Comparison of ENCODE assay signal across 14 cellular contexts in the genomic region with DNA sequence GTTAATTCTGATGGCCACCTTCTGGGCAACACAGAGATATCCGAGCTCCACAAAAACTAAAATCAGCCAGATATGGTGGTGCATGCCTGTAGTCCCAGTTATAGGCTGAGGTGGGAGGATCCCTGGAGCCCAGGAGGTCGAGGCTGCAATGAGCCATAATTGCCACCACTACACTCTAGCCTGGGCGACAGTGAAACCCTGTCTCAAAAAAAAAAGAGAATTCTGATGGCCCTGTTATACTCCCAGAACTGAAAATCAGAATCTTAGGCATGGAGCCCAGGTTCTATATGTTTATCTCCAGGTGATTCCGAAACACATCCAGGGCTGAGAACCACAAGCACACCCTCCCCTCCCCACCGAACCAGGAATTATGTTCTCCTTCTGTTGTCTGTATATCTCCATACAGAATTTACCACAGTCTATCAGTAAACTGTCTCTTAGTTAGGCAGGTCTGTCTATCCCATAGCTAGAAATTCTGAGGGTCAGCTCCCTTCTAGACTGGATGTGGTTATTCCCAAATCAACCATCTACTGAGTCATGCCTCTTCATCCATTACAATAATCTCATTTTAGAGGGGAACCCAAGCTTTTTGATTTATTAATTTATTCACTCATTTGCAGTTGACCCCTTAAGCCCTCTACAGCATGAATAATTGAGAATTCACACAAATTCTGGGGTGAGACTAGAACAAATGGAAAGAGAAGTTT. TPM values are rescaled to one million over a fixed set of nuclear protein-coding genes. Genes with fewer than 3 reads are reported as not detected.
DNase-seq lines count a peak whose midpoint lies in the region; ATAC-seq and TF ChIP-seq lines count a peak whose summit lies in the region.
"Had no signal": no experiment of that assay in that cellular context is flagged by ENCODE, and none has a peak within 500 bp of the region (broad histone marks: within the 10 kb centered on the region; RNA-seq: fewer than 3 reads in every experiment).

No MANE protein-coding gene starts in this region.

- H3K36me3 Mint-ChIP-seq in H9 (ENCODE audit: insufficient read depth in 1 of 3, low read depth in 3 of 3), result no peaks in the 10 kb centered on the region; a peak in 1 of 7 replicates
- peaks cover 9% of the 10 kb centered on the region for H3K36me3 Mint-ChIP-seq in activated naive CD8-positive, alpha-beta T cell treated with anti-CD3 and anti-CD28 coated beads, Interleukin-2, amount 50 U/mL, for 24 hours (ENCODE audit: low read depth)
- H3K36me3 Mint-ChIP-seq in activated T-helper 1 cell treated with anti-CD3 and anti-CD28 coated beads, Interleukin-12 subunit alpha, Interleukin-12 subunit beta, Interleukin-2, Interleukin-4 antibody, amounts not matched to agents 30 ng/mL and 10 ng/mL and 1 ng/mL, durations not matched to agents 14 hours and 24 hours and 36 hours (ENCODE audit: low read depth), result peaks cover 14% of the 10 kb centered on the region

- no peak overlapping the region for H2BK15ac ChIP-seq in H9 (ENCODE audit: low read depth, low read length)

- TF ChIP-seq CTCF in H9 (conservative IDR thresholded peaks at IDR 0.05), result no peak

- H2BK5ac ChIP-seq in H9 (ENCODE audit: insufficient read length, low read length), result no peak overlapping the region

- no peak overlapping the region; the same call in 1 of the 2 replicates for H3K4ac ChIP-seq in H9 (ENCODE audit: low read depth, low read length)

- H3K4me2 ChIP-seq in BLaER1 (peak overlapping the region; percentile 55; the same call in 1 of the 2 replicates), H9 (ENCODE audit: insufficient read depth, insufficient read length, low read length) (no peak overlapping the region)

- no peak overlapping the region for H2AK5ac ChIP-seq in H9 (ENCODE audit: insufficient read length, low read length)

- H3K27me3 Mint-ChIP-seq in H9 (ENCODE audit: low read depth), result peaks cover 1% of the 10 kb centered on the region
- H3K27me3 Mint-ChIP-seq in activated naive CD8-positive, alpha-beta T cell treated with anti-CD3 and anti-CD28 coated beads, Interleukin-2, amount 50 U/mL, for 24 hours, result no peaks in the 10 kb centered on the region
- H3K27me3 Mint-ChIP-seq in activated T-helper 1 cell treated with anti-CD3 and anti-CD28 coated beads, Interleukin-12 subunit alpha, Interleukin-12 subunit beta, Interleukin-2, Interleukin-4 antibody, amounts not matched to agents 30 ng/mL and 10 ng/mL and 1 ng/mL, durations not matched to agents 14 hours and 24 hours and 36 hours (ENCODE audit: insufficient read depth), result no peaks in the 10 kb centered on the region
- H3K27me3 Mint-ChIP-seq: stimulated activated naive B cell treated with anti-CD40 and anti-IgM and Interleukin-4, amounts not matched to agents 10 μg/mL and 1 μg/mL and 100 μg/mL, for 72 hours had no signal

- H3K79me1 ChIP-seq in H9 (ENCODE audit: insufficient read depth, low read depth, low read length, poor library complexity, severe bottlenecking), result no peaks in the 10 kb centered on the region

- peak overlapping the region; percentile 97 for H3K27ac ChIP-seq in BLaER1
- peak overlapping the region; percentile 47 for H3K27ac ChIP-seq in H9 (ENCODE audit: insufficient read length, low read depth, low read length)

- intact Hi-C loops in activated T-helper 1 cell treated with anti-CD3 and anti-CD28 coated beads, Interleukin-12 subunit alpha, Interleukin-12 subunit beta, Interleukin-2, Interleukin-4 antibody, amounts not matched to agents 30 ng/mL and 10 ng/mL and 1 ng/mL, durations not matched to agents 14 hours and 24 hours and 36 hours (cut with micrococcal nuclease), result no loop called here

- peak overlapping the region; percentile 72 for H2BK120ac ChIP-seq in H9 (ENCODE audit: low read depth, low read length, poor library complexity, severe bottlenecking)

- H2AFZ ChIP-seq in H9 (ENCODE audit: low read length), result no peak overlapping the region

- no peak overlapping the region for H3K18ac ChIP-seq in H9 (ENCODE audit: insufficient read length, low read depth, low read length)

- no peak overlapping the region for H3K14ac ChIP-seq in H9 (ENCODE audit: insufficient read depth, low read length)

- H3K9ac ChIP-seq in BLaER1, result no peak overlapping the region
- no peak overlapping the region for H3K9ac ChIP-seq in H9 (ENCODE audit: extremely low read depth, insufficient read length, low read length)

- peak overlapping the region; percentile 9 to 99 (median 97); a peak in 5 of 7 replicates for H3K27ac Mint-ChIP-seq in H9
- H3K27ac Mint-ChIP-seq in activated naive CD8-positive, alpha-beta T cell treated with anti-CD3 and anti-CD28 coated beads, Interleukin-2, amount 50 U/mL, for 24 hours, result peak overlapping the region; percentile 80
- H3K27ac Mint-ChIP-seq in activated T-helper 1 cell treated with anti-CD3 and anti-CD28 coated beads, Interleukin-12 subunit alpha, Interleukin-12 subunit beta, Interleukin-2, Interleukin-4 antibody, amounts not matched to agents 30 ng/mL and 10 ng/mL and 1 ng/mL, durations not matched to agents 14 hours and 24 hours and 36 hours, result no peak overlapping the region

- peaks cover 51 to 52% of the 10 kb centered on the region in 2 experiments for H3K4me1 Mint-ChIP-seq in H9
- peaks cover 95% of the 10 kb centered on the region for H3K4me1 Mint-ChIP-seq in activated naive CD8-positive, alpha-beta T cell treated with anti-CD3 and anti-CD28 coated beads, Interleukin-2, amount 50 U/mL, for 24 hours
- H3K4me1 Mint-ChIP-seq in activated T-helper 1 cell treated with anti-CD3 and anti-CD28 coated beads, Interleukin-12 subunit alpha, Interleukin-12 subunit beta, Interleukin-2, Interleukin-4 antibody, amounts not matched to agents 30 ng/mL and 10 ng/mL and 1 ng/mL, durations not matched to agents 14 hours and 24 hours and 36 hours (ENCODE audit: low read depth), result peaks cover 58% of the 10 kb centered on the region

- peaks cover 85% of the 10 kb centered on the region for H3K4me1 ChIP-seq in BLaER1
- peaks cover 17% of the 10 kb centered on the region; the same call in 1 of the 2 replicates for H3K4me1 ChIP-seq in H9 (ENCODE audit: insufficient read depth, low read length)

- no peak overlapping the region for H4K5ac ChIP-seq in H9 (ENCODE audit: insufficient read length, low read depth, low read length)

- H3T11ph ChIP-seq in H9 (ENCODE audit: low read length), result no peak overlapping the region

- H3K9me3 Mint-ChIP-seq in H9, result no peaks in the 10 kb centered on the region
- H3K9me3 Mint-ChIP-seq in activated naive CD8-positive, alpha-beta T cell treated with anti-CD3 and anti-CD28 coated beads, Interleukin-2, amount 50 U/mL, for 24 hours, result peaks cover 3% of the 10 kb centered on the region
- no peaks in the 10 kb centered on the region for H3K9me3 Mint-ChIP-seq in activated T-helper 1 cell treated with anti-CD3 and anti-CD28 coated beads, Interleukin-12 subunit alpha, Interleukin-12 subunit beta, Interleukin-2, Interleukin-4 antibody, amounts not matched to agents 30 ng/mL and 10 ng/mL and 1 ng/mL, durations not matched to agents 14 hours and 24 hours and 36 hours

- H4K20me1 ChIP-seq in BLaER1, result no peaks in the 10 kb centered on the region
- H4K20me1 ChIP-seq in H9 (ENCODE audit: control insufficient read depth, insufficient read depth, insufficient read length), result no peaks in the 10 kb centered on the region

- peaks cover 20% of the 10 kb centered on the region for H3K36me3 ChIP-seq in BLaER1

- H3K27me3 ChIP-seq in BLaER1 (no peaks in the 10 kb centered on the region), H9 (ENCODE audit: insufficient read depth, low read length) (no peaks in the 10 kb centered on the region)

- no peak overlapping the region for H3K4me3 ChIP-seq in BLaER1

- H3K9me3 ChIP-seq in BLaER1 (no peaks in the 10 kb centered on the region), H9 (ENCODE audit: control insufficient read depth, low read depth, low read length) (no peaks in the 10 kb centered on the region)

- no peak overlapping the region for H3K4me3 Mint-ChIP-seq in H9
- no peak overlapping the region for H3K4me3 Mint-ChIP-seq in activated naive CD8-positive, alpha-beta T cell treated with anti-CD3 and anti-CD28 coated beads, Interleukin-2, amount 50 U/mL, for 24 hours
- no peak overlapping the region for H3K4me3 Mint-ChIP-seq in activated T-helper 1 cell treated with anti-CD3 and anti-CD28 coated beads, Interleukin-12 subunit alpha, Interleukin-12 subunit beta, Interleukin-2, Interleukin-4 antibody, amounts not matched to agents 30 ng/mL and 10 ng/mL and 1 ng/mL, durations not matched to agents 14 hours and 24 hours and 36 hours
- H3K4me3 Mint-ChIP-seq: stimulated activated naive B cell treated with anti-CD40 and anti-IgM and Interleukin-4, amounts not matched to agents 10 μg/mL and 1 μg/mL and 100 μg/mL, for 72 hours had no signal

- no peak overlapping the region for H4K91ac ChIP-seq in H9 (ENCODE audit: insufficient read length, low read depth, low read length)

- WGBS in H9 (ENCODE audit: extremely low coverage, insufficient read length, low lambda C conversion rate), result no CpG with 5 or more reads among the region's 5 CpGs

- H3K23me2 ChIP-seq in H9 (ENCODE audit: insufficient read length, low read depth, low read length, poor library complexity, severe bottlenecking), result peaks cover 3% of the 10 kb centered on the region

- ATAC-seq in activated naive CD8-positive, alpha-beta T cell treated with anti-CD3 and anti-CD28 coated beads, Interleukin-2, amount 50 U/mL, for 24 hours, result no peak
- ATAC-seq: left cardiac atrium; stimulated activated naive B cell treated with anti-CD40 and anti-IgM and Interleukin-4, amounts not matched to agents 10 μg/mL and 1 μg/mL and 100 μg/mL, for 72 hours had no signal

- H2BK20ac ChIP-seq in H9 (ENCODE audit: low read depth, low read length, poor library complexity, severe bottlenecking), result peak overlapping the region; percentile 29

- no peak for DNase-seq in H9
- no peak for DNase-seq in activated naive CD8-positive, alpha-beta T cell treated with anti-CD3 and anti-CD28 coated beads, Interleukin-2, amount 50 U/mL, for 24 hours
- peak; percentile 5 for DNase-seq in myocyte (ENCODE audit: low read depth)
- no peak for DNase-seq in iPS-NIHi11 (ENCODE audit: low spot score)
- DNase-seq in NCI-H2227 (lab: John Stamatoyannopoulos, UW; ENCODE audit: unreplicated experiment), result no peak
- no peak for DNase-seq in activated T-helper 1 cell treated with anti-CD3 and anti-CD28 coated beads, Interleukin-12 subunit alpha, Interleukin-12 subunit beta, Interleukin-2, Interleukin-4 antibody, amounts not matched to agents 30 ng/mL and 10 ng/mL and 1 ng/mL, durations not matched to agents 14 hours and 24 hours and 36 hours (ENCODE audit: low spot score)
- no peak for DNase-seq in DMS 273 treated with DMSO at 0.1 percent for 48 hours (lab: John Stamatoyannopoulos, UW)
- DNase-seq: left cardiac atrium; NCI-H1048; NCI-H69; SHP77 treated with DMSO at 0.1 percent for 48 hours; stimulated activated CD4-positive, alpha-beta T cell treated with anti-CD3 and anti-CD28 coated beads, Interleukin-1b, Interleukin-23, amount 100 ng/mL, for 48 hours; stimulated activated naive B cell treated with anti-CD40 and anti-IgM and Interleukin-4, amounts not matched to agents 10 μg/mL and 1 μg/mL and 100 μg/mL, for 72 hours had no signal

- H3K56ac ChIP-seq in H9 (ENCODE audit: insufficient read length, low read depth, low read length), result no peak overlapping the region

- H3K23ac ChIP-seq in H9 (ENCODE audit: insufficient read length, low read depth, low read length), result no peak overlapping the region

- no peak overlapping the region for H4K8ac ChIP-seq in H9 (replicated peaks; ENCODE audit: insufficient read length, low read depth, low read length)

- H2BK12ac ChIP-seq in H9 (ENCODE audit: insufficient read length, low read depth, low read length), result no peak overlapping the region

- no peaks in the 10 kb centered on the region for H3K79me2 ChIP-seq in H9 (ENCODE audit: insufficient read depth, low read length)

RNA-seq across cellular contexts. Expression of a gene that starts 24.8 kb away (rescaled TPM):
- total RNA-seq in H9 (2021) (24.2 and 25.3 TPM in 2 replicates), myocyte (169 and 170 TPM in 2 replicates)
- 75.7 TPM for polyA plus RNA-seq in myocyte (2012)
- total RNA-seq in activated T-helper 1 cell treated with anti-CD3 and anti-CD28 coated beads, Interleukin-12 subunit alpha, Interleukin-12 subunit beta, Interleukin-2, Interleukin-4 antibody, amounts not matched to agents 30 ng/mL and 10 ng/mL and 1 ng/mL, durations not matched to agents 14 hours and 24 hours and 36 hours, result 351 and 356 TPM in 2 replicates

RNA-seq across cellular contexts. Expression of a gene that starts 45.1 kb away (rescaled TPM):
- total RNA-seq in H9 (2021) (71.1 and 74.2 TPM in 2 replicates), myocyte (28.1 and 28.3 TPM in 2 replicates)
- polyA plus RNA-seq in myocyte (2012), result 28.8 TPM
- total RNA-seq in activated T-helper 1 cell treated with anti-CD3 and anti-CD28 coated beads, Interleukin-12 subunit alpha, Interleukin-12 subunit beta, Interleukin-2, Interleukin-4 antibody, amounts not matched to agents 30 ng/mL and 10 ng/mL and 1 ng/mL, durations not matched to agents 14 hours and 24 hours and 36 hours, result 82.9 and 88.5 TPM in 2 replicates

RNA-seq across cellular contexts. Expression of a gene that starts 45.4 kb away (rescaled TPM):
- total RNA-seq in H9 (2021) (28.9 and 29.9 TPM in 2 replicates), myocyte (26.4 and 27.3 TPM in 2 replicates)
- polyA plus RNA-seq in myocyte (2012), result 27.3 TPM
- total RNA-seq in activated T-helper 1 cell treated with anti-CD3 and anti-CD28 coated beads, Interleukin-12 subunit alpha, Interleukin-12 subunit beta, Interleukin-2, Interleukin-4 antibody, amounts not matched to agents 30 ng/mL and 10 ng/mL and 1 ng/mL, durations not matched to agents 14 hours and 24 hours and 36 hours, result 19.0 and 23.8 TPM in 2 replicates
